ENCODE assay signal across 8 cellular contexts in genomic region chr7:138979226-138979979, GRCh38. TPM values are rescaled to one million over a fixed set of nuclear protein-coding genes. Genes with fewer than 3 reads are reported as not detected.
A peak's percentile ranks its signal among the peaks of the same experiment; 100 is the strongest.
DNase-seq lines count a peak whose midpoint lies in the region; ATAC-seq and TF ChIP-seq lines count a peak whose summit lies in the region.

No MANE protein-coding gene starts in this region.

- peak overlapping the region; percentile 49; the same call in 1 of the 2 replicates for H3K23ac ChIP-seq in IMR-90 (ENCODE audit: low read depth, low read length)

- H2BK20ac ChIP-seq in IMR-90 (ENCODE audit: low read depth, low read length): no peak overlapping the region

- H3K9ac ChIP-seq in IMR-90 (ENCODE audit: low read depth, low read length): no peak overlapping the region

- peak overlapping the region; percentile 29; the same call in 1 of the 2 replicates for H3K4me2 ChIP-seq in IMR-90 (ENCODE audit: low read depth, low read length)

- no peak overlapping the region for H3K4ac ChIP-seq in IMR-90 (ENCODE audit: low read depth, low read length)

- whole genome bisulfite sequencing in IMR-90 (ENCODE audit: extremely low coverage in 2 of 2, insufficient read length in 1 of 2), 2 experiments: 100% methylated on average over 2 of the region's 6 CpGs; no CpG with 5 or more reads in 1 of the 2 experiments
- 94 to 96% methylated on average over 6 of the region's 6 CpGs for WGBS in aorta, 2 donors

- no peak overlapping the region for H3K4me3 ChIP-seq in IMR-90 (ENCODE audit: insufficient read depth, low read depth, low read length)
- H3K4me3 ChIP-seq in choroid plexus epithelial cell (ENCODE audit: low read depth, low read length): no peak overlapping the region
- H3K4me3 ChIP-seq in aorta (ENCODE audit: low read length in 2 of 2): no peak overlapping the region
- no peak overlapping the region for H3K4me3 ChIP-seq in Peyer's patch

- DNase-seq in NCI-H510A treated with DMSO at 0.1 percent for 48 hours (lab: John Stamatoyannopoulos, UW) (peak; percentile 17), NCI-H510A (lab: John Stamatoyannopoulos, UW) (no peak), IMR-90 (peak; percentile 24), choroid plexus epithelial cell (ENCODE audit: low read depth) (peak; percentile 52), osteocyte (ENCODE audit: extremely low spot score, unreplicated experiment) (no peak), aorta (no peak), Peyer's patch (no peak)
- no peak for DNase-seq in stimulated activated naive B cell treated with anti-CD40 and anti-IgM and Interleukin-4, amounts not matched to agents 10 μg/mL and 1 μg/mL and 100 μg/mL, for 72 hours

- ATAC-seq in IMR-90 (ENCODE audit: low read depth) (no peak), aorta (ENCODE audit: low FRiP score) (no peak)
- no peak for ATAC-seq in stimulated activated naive B cell treated with anti-CD40 and anti-IgM and Interleukin-4, amounts not matched to agents 10 μg/mL and 1 μg/mL and 100 μg/mL, for 72 hours (replicated peaks)

- no peak overlapping the region for H2AK5ac ChIP-seq in IMR-90 (ENCODE audit: low read depth, low read length)

- no peaks in the 10 kb centered on the region for H3K36me3 ChIP-seq in IMR-90 (ENCODE audit: control insufficient read depth, insufficient read depth, low read length)
- H3K36me3 ChIP-seq in aorta (ENCODE audit: control insufficient read depth in 1 of 2, insufficient read depth in 2 of 2, low read length in 1 of 2): no peaks in the 10 kb centered on the region
- H3K36me3 ChIP-seq in Peyer's patch: no peaks in the 10 kb centered on the region

- CTCF ChIA-PET in IMR-90 (lab: Yijun Ruan, JAX): interaction anchor here (0.6 to 1.7 kb wide), 4 partner anchors 9 to 93 kb away, joined by 3 to 6 read pairs (median 3); no protein-coding TSS in a partner anchor

- peaks cover 4% of the 10 kb centered on the region; the same call in 1 of the 2 replicates for H3K9me1 ChIP-seq in IMR-90 (ENCODE audit: insufficient read depth, low read length)

- H3K56ac ChIP-seq in IMR-90 (ENCODE audit: extremely low read depth, insufficient read depth, low read length): no peak overlapping the region

- BruUV-seq in IMR-90 (replicated peaks; lab: Mats Ljungman, UMichigan): no TSS peak

- H3K9me3 Mint-ChIP-seq in osteocyte (ENCODE audit: unreplicated experiment): no peaks in the 10 kb centered on the region
- no peaks in the 10 kb centered on the region for H3K9me3 Mint-ChIP-seq in stimulated activated naive B cell treated with anti-CD40 and anti-IgM and Interleukin-4, amounts not matched to agents 10 μg/mL and 1 μg/mL and 100 μg/mL, for 72 hours

- H3K27ac ChIP-seq in IMR-90 (ENCODE audit: insufficient read depth, low read length) (no peak overlapping the region), aorta (ENCODE audit: low read depth in 1 of 2, low read length in 2 of 2) (no peak overlapping the region), Peyer's patch (no peak overlapping the region)

- peaks cover 24% of the 10 kb centered on the region for H3K4me1 Mint-ChIP-seq in osteocyte (ENCODE audit: unreplicated experiment)
- peaks cover 4 to 15% of the 10 kb centered on the region in 2 donors for H3K4me1 Mint-ChIP-seq in stimulated activated naive B cell treated with anti-CD40 and anti-IgM and Interleukin-4, amounts not matched to agents 10 μg/mL and 1 μg/mL and 100 μg/mL, for 72 hours

- no peak overlapping the region for H3K14ac ChIP-seq in IMR-90 (replicated peaks; ENCODE audit: low read depth, low read length)

- POLR2A ChIA-PET in IMR-90 (lab: Charles Lee; ENCODE audit: unreplicated experiment): no interaction called here

- H2BK120ac ChIP-seq in IMR-90 (ENCODE audit: low read depth, low read length): no peak overlapping the region

- no peak overlapping the region for H4K91ac ChIP-seq in IMR-90 (ENCODE audit: insufficient read depth, low read depth, low read length)

- H2BK5ac ChIP-seq in IMR-90 (ENCODE audit: low read depth, low read length, poor library complexity, severe bottlenecking): no peak overlapping the region

- H3K79me1 ChIP-seq in IMR-90 (ENCODE audit: low read depth in 1 of 2, low read length in 2 of 2): peaks cover 6 to 20% of the 10 kb centered on the region in 2 experiments; a peak in 3 of 4 replicates

- H3K27me3 ChIP-seq in IMR-90 (ENCODE audit: control insufficient read depth, insufficient read depth, low read length) (peaks cover 2% of the 10 kb centered on the region; the same call in 1 of the 2 replicates), aorta (ENCODE audit: control insufficient read depth in 1 of 2, insufficient read depth in 2 of 2, low read length in 1 of 2) (no peaks in the 10 kb centered on the region), Peyer's patch (no peaks in the 10 kb centered on the region)

- H3K27ac Mint-ChIP-seq in osteocyte (ENCODE audit: unreplicated experiment): no peak overlapping the region
- no peak overlapping the region for H3K27ac Mint-ChIP-seq in stimulated activated naive B cell treated with anti-CD40 and anti-IgM and Interleukin-4, amounts not matched to agents 10 μg/mL and 1 μg/mL and 100 μg/mL, for 72 hours

- no peak overlapping the region for H3K18ac ChIP-seq in IMR-90 (ENCODE audit: low read depth, low read length)

- H3K4me1 ChIP-seq in IMR-90 (ENCODE audit: control insufficient read depth, insufficient read depth, low read length) (peaks cover 3% of the 10 kb centered on the region; the same call in 1 of the 2 replicates), aorta (ENCODE audit: control insufficient read depth in 1 of 2, insufficient read depth in 2 of 2, low read length in 2 of 2) (no peaks in the 10 kb centered on the region), Peyer's patch (peaks cover 0 to 11% (median 0%) of the 10 kb centered on the region in 4 donors)

- no peak overlapping the region for H4K5ac ChIP-seq in IMR-90 (ENCODE audit: low read depth, low read length)

- dilution Hi-C loops in IMR-90 (cut with HindIII; ENCODE audit: low sequenced_read_pairs, unreplicated experiment): no loop called here

- no peaks in the 10 kb centered on the region for H3K36me3 Mint-ChIP-seq in osteocyte (ENCODE audit: unreplicated experiment)
- H3K36me3 Mint-ChIP-seq in stimulated activated naive B cell treated with anti-CD40 and anti-IgM and Interleukin-4, amounts not matched to agents 10 μg/mL and 1 μg/mL and 100 μg/mL, for 72 hours: no peaks in the 10 kb centered on the region

- H3K27me3 Mint-ChIP-seq in osteocyte (ENCODE audit: unreplicated experiment): peaks cover 25% of the 10 kb centered on the region
- H3K27me3 Mint-ChIP-seq in stimulated activated naive B cell treated with anti-CD40 and anti-IgM and Interleukin-4, amounts not matched to agents 10 μg/mL and 1 μg/mL and 100 μg/mL, for 72 hours: peaks cover 43 to 54% of the 10 kb centered on the region in 2 donors

- H2BK15ac ChIP-seq in IMR-90 (ENCODE audit: low read depth, low read length): no peak overlapping the region

- H2AK9ac ChIP-seq in IMR-90 (replicated peaks; ENCODE audit: low read depth, low read length, poor library complexity): no peak overlapping the region

- in situ Hi-C loops in IMR-90 (cut with MboI; ENCODE audit: low sequenced_read_pairs): no loop called here

- no peak for TF ChIP-seq RAD21 in IMR-90 (IDR thresholded peaks at IDR 0.05; ENCODE audit: low read length)

- TF ChIP-seq CTCF in IMR-90 (conservative IDR thresholded peaks at IDR 0.05; ENCODE audit: low read depth, low read length) (no peak; the same call in 1 of the 2 replicates), choroid plexus epithelial cell (conservative IDR thresholded peaks at IDR 0.05; ENCODE audit: low read depth, low read length) (peak; percentile 38), osteocyte (IDR thresholded peaks at IDR 0.05) (peak; percentile 13), Peyer's patch (IDR thresholded peaks at IDR 0.05) (peak in 3 of 6 experiments; percentile 8 to 24 (median 24))

- peak overlapping the region; percentile 89 for H3K4me3 Mint-ChIP-seq in osteocyte (ENCODE audit: unreplicated experiment)
- H3K4me3 Mint-ChIP-seq in stimulated activated naive B cell treated with anti-CD40 and anti-IgM and Interleukin-4, amounts not matched to agents 10 μg/mL and 1 μg/mL and 100 μg/mL, for 72 hours: no peak overlapping the region

- intact Hi-C loops in IMR-90 (cut with micrococcal nuclease): no loop called here
- intact Hi-C loops in aorta (cut with DNase I): no loop called here

- H4K20me1 ChIP-seq in IMR-90 (ENCODE audit: insufficient read depth, low read length): 0 out of 2 replicates have a peak, but pooled peaks cover 9% of the 10 kb centered on the region

- TF ChIP-seq POLR2A in IMR-90 (IDR thresholded peaks at IDR 0.05; ENCODE audit: low read depth, low read length): no peak
- TF ChIP-seq POLR2A in Peyer's patch (IDR thresholded peaks at IDR 0.05): no peak

- no peak overlapping the region for H4K8ac ChIP-seq in IMR-90 (ENCODE audit: low read depth in 2 of 2, low read length in 2 of 2)

- peak overlapping the region; percentile 26 for H2AFZ ChIP-seq in IMR-90 (replicated peaks; ENCODE audit: low read length, poor library complexity)

- H3K9me3 ChIP-seq in IMR-90 (ENCODE audit: control insufficient read depth, insufficient read depth, low read length) (no peaks in the 10 kb centered on the region), aorta (ENCODE audit: control insufficient read depth, low read length) (no peaks in the 10 kb centered on the region), Peyer's patch (no peaks in the 10 kb centered on the region)

TF ChIP-seq in IMR-90, 13 proteins besides CTCF, POLR2A, EP300 and RAD21 (continues in another document):
- TF ChIP-seq RCOR1 (IDR thresholded peaks at IDR 0.05; ENCODE audit: insufficient replicate concordance, low read length): no peak

RNA-seq across cellular contexts. Expression of gene KIAA1549, which starts 1.8 kb away (rescaled TPM):
- total RNA-seq in IMR-90 (2012; rRNA removed) (1.1 and 1.3 TPM in 2 replicates), osteocyte (12.2 and 12.8 TPM in 2 replicates), aorta (1 to 10 TPM; 1.0 to 2.8 TPM), Peyer's patch (1 to 10 TPM; 1.6 to 5.0 (median 3.3) TPM)
- polyA plus RNA-seq in IMR-90 (2012; rRNA removed) (3.2 and 3.3 TPM in 2 replicates), aorta (under 1 TPM; 0.13 to 0.15 TPM)
- 1.6 and 2.4 TPM in 2 replicates for polyA plus RNA-seq in IMR-90 (2012; cell fraction: cytosol; rRNA removed)
- polyA plus RNA-seq in IMR-90 (2012; cell fraction: nucleus; rRNA removed; ENCODE audit: low replicate concordance): 3.0 and 3.1 TPM in 2 replicates

RNA-seq across cellular contexts. Expression of gene ZC3HAV1L, which starts 56.4 kb away (rescaled TPM):
- 4.5 and 4.7 TPM in 2 replicates for total RNA-seq in IMR-90 (2012; rRNA removed)
- polyA plus RNA-seq in IMR-90 (2012; rRNA removed): 7.4 and 9.4 TPM in 2 replicates
- polyA plus RNA-seq in IMR-90 (2012; cell fraction: cytosol; rRNA removed): 7.2 and 9.3 TPM in 2 replicates
- polyA plus RNA-seq in IMR-90 (2012; cell fraction: nucleus; rRNA removed; ENCODE audit: low replicate concordance): 11.5 and 13.7 TPM in 2 replicates
- total RNA-seq in osteocyte: not detected in 2 replicates
- total RNA-seq in aorta: 10 to 100 TPM in 1 of 2 donors, 1 to 10 TPM in 1; 6.9 to 17.5 TPM
- polyA plus RNA-seq in aorta: 1 to 10 TPM in 1 of 2 donors, under 1 TPM in 1; 0.51 to 1.1 TPM
- total RNA-seq in Peyer's patch: 10 to 100 TPM in 3 of 4 donors, 1 to 10 TPM in 1; 7.7 to 25.6 (median 13.6) TPM

Comparison
In these comparisons a context has a peak if more than half of its experiments do, and no peak if none do; other contexts are left out.
1. DNase-seq: peak in NCI-H510A treated with DMSO at 0.1 percent for 48 hours (single experiment), IMR-90 (single experiment) and choroid plexus epithelial cell (single experiment); none in NCI-H510A (single experiment), osteocyte (single experiment), stimulated activated naive B cell treated with anti-CD40 and anti-IgM and Interleukin-4, amounts not matched to agents 10 μg/mL and 1 μg/mL and 100 μg/mL, for 72 hours (single experiment), aorta (0 of 2) and Peyer's patch (0 of 3).